5 cellular contexts compared by ENCODE assay signal in the genomic region with DNA sequence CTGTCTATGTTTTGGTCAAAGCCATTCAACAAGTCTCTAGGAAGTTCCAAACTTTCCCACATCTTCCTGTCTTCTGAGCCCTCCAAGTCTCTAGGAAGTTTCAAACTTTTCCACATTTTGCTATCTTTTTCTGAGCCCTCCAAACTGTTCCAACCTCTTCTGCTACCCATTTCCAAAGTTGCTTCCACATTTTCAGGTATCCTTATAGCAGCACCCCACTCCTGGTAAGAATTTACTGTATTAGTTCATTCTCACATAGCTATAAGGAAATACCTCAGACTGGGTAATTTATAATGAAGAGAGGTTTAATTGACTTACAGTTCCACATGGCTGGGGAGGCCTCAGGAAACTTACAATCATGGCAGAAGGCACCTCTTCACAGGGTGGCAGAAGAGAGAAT.
DNase-seq lines count a peak whose midpoint lies in the region; ATAC-seq, FAIRE-seq and TF ChIP-seq lines count a peak whose summit lies in the region.
"Not testable (repeated sequence)": the region's sequence is repeated elsewhere in the genome, so short reads cannot be mapped to it uniquely, and the experiment has no call there.

No MANE protein-coding gene starts in this region.

- not testable (repeated sequence) for TF ChIP-seq CTCF in HEK293 (tag by site-specific recombination; IDR thresholded peaks at IDR 0.05); K562 (IDR thresholded peaks at IDR 0.05 in 2 of 3, conservative IDR thresholded peaks at IDR 0.05 in 1 of 3; ENCODE audit: insufficient read depth in 2 of 3, low read depth in 1 of 3, low read length in 3 of 3); endothelial cell (IDR thresholded peaks at IDR 0.05; ENCODE audit: unreplicated experiment); foreskin keratinocyte (conservative IDR thresholded peaks at IDR 0.05)

- peaks cover 45% of the 10 kb centered on the region for H3K9me3 ChIP-seq in BLaER1
- not testable (repeated sequence) for H3K9me3 ChIP-seq in HEK293 (ENCODE audit: control insufficient read depth, insufficient read depth, low read depth, low read length); K562 (replicated peaks; ENCODE audit: control insufficient read depth, insufficient read depth, low read depth, low read length)

- H3K36me3 ChIP-seq in BLaER1, result peaks cover 58% of the 10 kb centered on the region
- H3K36me3 ChIP-seq in HEK293 (ENCODE audit: control insufficient read depth in 2 of 2, insufficient read depth in 1 of 2, low read length in 2 of 2); K562 (ENCODE audit: control insufficient read depth, insufficient read depth, low read length): not testable (repeated sequence)

- peak overlapping the region; percentile 48 for H3K4me3 Mint-ChIP-seq in endothelial cell (ENCODE audit: unreplicated experiment)

- TF ChIP-seq RAD21 in K562 (CRISPR knock-in tag; conservative IDR thresholded peaks at IDR 0.05 in 1 of 2, IDR thresholded peaks at IDR 0.05 in 1 of 2), result not testable (repeated sequence)

- not testable (repeated sequence) for ATAC-seq in K562
- ATAC-seq in foreskin keratinocyte, result peak; percentile 28

- not testable (repeated sequence) for H3K4me2 ChIP-seq in BLaER1; K562 (ENCODE audit: insufficient read depth, low read length)

- CTCF ChIA-PET in HEK293 (lab: Yijun Ruan, JAX); K562 (lab: Yijun Ruan, JAX; ENCODE audit: low intra/inter-chr PET ratio): not testable (repeated sequence)

- not testable (repeated sequence) for H3K4me1 Mint-ChIP-seq in endothelial cell (ENCODE audit: unreplicated experiment)

- H2AFZ ChIP-seq in K562 (ENCODE audit: low read depth, low read length), result not testable (repeated sequence)

- H3K36me3 Mint-ChIP-seq in endothelial cell (ENCODE audit: low read depth, unreplicated experiment), result peaks cover 23% of the 10 kb centered on the region

- not testable (repeated sequence) for H3K27me3 ChIP-seq in BLaER1, foreskin keratinocyte
- H3K27me3 ChIP-seq in K562 (ENCODE audit: control insufficient read depth in 2 of 2, insufficient read depth in 2 of 2, low read length in 2 of 2), result peaks cover 3 to 11% of the 10 kb centered on the region in 2 experiments; a peak in 2 of 5 replicates

- peaks cover 47% of the 10 kb centered on the region for H3K4me1 ChIP-seq in BLaER1
- not testable (repeated sequence) for H3K4me1 ChIP-seq in HEK293 (ENCODE audit: control insufficient read depth, insufficient read depth, low read length); K562 (replicated peaks in 1 of 2; ENCODE audit: control insufficient read depth in 2 of 2, insufficient read depth in 2 of 2, low read length in 2 of 2); foreskin keratinocyte

- H3K4me3 ChIP-seq in BLaER1, result 0 out of 2 replicates have a peak overlapping the region, but pooled peaks have one; percentile 11
- not testable (repeated sequence) for H3K4me3 ChIP-seq in HEK293 (ENCODE audit: low read depth, low read length); K562

- H3K9me1 ChIP-seq in K562 (ENCODE audit: control insufficient read depth, insufficient read depth, low read length), result not testable (repeated sequence)

- POLR2A ChIA-PET in HEK293 (lab: Yijun Ruan, JAX); K562 (lab: Yijun Ruan, JAX): not testable (repeated sequence)

- H4K20me1 ChIP-seq in BLaER1; K562 (replicated peaks; ENCODE audit: control insufficient read depth, insufficient read depth, low read length): not testable (repeated sequence)

- not testable (repeated sequence) for TF ChIP-seq EP300 in K562 (IDR thresholded peaks at IDR 0.05; ENCODE audit: low read length)

- in situ Hi-C loops in K562 (cut with MboI), result not testable (repeated sequence)

- not testable (repeated sequence) for H3K27ac ChIP-seq in BLaER1; HEK293 (ENCODE audit: extremely low read depth, low read depth, low read length); K562 (ENCODE audit: extremely low read depth, low read depth, low read length); foreskin keratinocyte

- not testable (repeated sequence) for DNase-seq in K562 (ENCODE audit: extremely low read depth in 1 of 4, low spot score in 3 of 4); endothelial cell (ENCODE audit: low spot score); foreskin keratinocyte

- peaks cover 43% of the 10 kb centered on the region for H3K9me3 Mint-ChIP-seq in endothelial cell (ENCODE audit: unreplicated experiment)

- FAIRE-seq in K562 (lab: Jason Lieb, UNC), result not testable (repeated sequence)

- TF ChIP-seq POLR2A in K562 (conservative IDR thresholded peaks at IDR 0.05), result not testable (repeated sequence)

- not testable (repeated sequence) for BruUV-seq in K562 (replicated peaks; lab: Mats Ljungman, UMichigan)

- H3K27ac Mint-ChIP-seq in endothelial cell (ENCODE audit: unreplicated experiment), result not testable (repeated sequence)

- intact Hi-C loops in K562 (cut with micrococcal nuclease), result not testable (repeated sequence)

- H3K79me2 ChIP-seq in K562 (ENCODE audit: control insufficient read depth, insufficient read depth, low read length), result not testable (repeated sequence)

- peaks cover 15% of the 10 kb centered on the region for H3K27me3 Mint-ChIP-seq in endothelial cell (ENCODE audit: unreplicated experiment)

- not testable (repeated sequence) for H3K9ac ChIP-seq in BLaER1; K562 (ENCODE audit: insufficient read depth in 1 of 2, low read depth in 2 of 2, low read length in 2 of 2)

TF ChIP-seq in HEK293, 187 proteins besides CTCF, POLR2A, EP300 and RAD21:
- peak; percentile 63 for TF ChIP-seq ZNF707 (tag by site-specific recombination; IDR thresholded peaks at IDR 0.05)

TF ChIP-seq in K562, 482 proteins besides CTCF, POLR2A, EP300 and RAD21:
- 0 out of 2 replicates have a peak, but pooled peaks have one; percentile 59 for TF ChIP-seq ZNF707 (CRISPR knock-in tag; conservative IDR thresholded peaks at IDR 0.05)
